In the genomic region with DNA sequence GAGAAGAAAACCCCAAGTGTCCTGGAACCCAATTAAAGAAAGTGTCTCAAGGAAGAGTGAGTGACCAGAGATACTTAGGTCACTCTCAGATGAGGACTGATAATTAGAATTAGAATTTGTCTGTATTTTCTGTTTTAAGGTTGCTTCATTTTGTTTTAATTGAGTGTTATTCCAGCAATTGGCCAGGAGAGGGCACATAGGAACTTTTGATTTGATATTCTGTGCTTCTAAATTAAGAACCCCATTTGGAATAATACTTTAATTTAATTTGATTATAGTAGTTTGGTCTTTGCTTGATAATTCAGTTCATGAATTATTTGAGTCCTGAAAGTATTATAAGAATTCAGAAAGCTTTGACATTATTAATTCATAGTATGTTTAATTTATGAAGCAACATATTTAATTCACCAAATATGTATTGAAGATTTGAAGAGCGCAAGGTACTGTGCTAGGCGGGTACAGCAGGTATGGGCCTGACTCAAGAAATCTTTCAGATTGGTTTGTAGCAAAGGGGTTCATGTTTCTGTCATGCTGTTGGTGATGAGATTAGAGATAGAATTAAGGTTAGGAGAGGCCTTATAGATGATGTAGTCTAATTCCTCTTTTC, we compare ENCODE assay signal across 1 cellular context.
TF ChIP-seq lines count a peak whose summit lies in the region.

No MANE protein-coding gene starts in this region.

TF ChIP-seq in GM12878, 131 proteins besides CTCF, POLR2A, EP300 and RAD21:
- TF ChIP-seq PML (IDR thresholded peaks at IDR 0.05; ENCODE audit: low read length) = no peak
- peak; percentile 47; the same call in 1 of the 2 replicates for TF ChIP-seq SMC3 (IDR thresholded peaks at IDR 0.05; ENCODE audit: borderline replicate concordance, low read length)
- no peak for TF ChIP-seq SIN3A (IDR thresholded peaks at IDR 0.05; ENCODE audit: low read depth, low read length)
- TF ChIP-seq, protein P1, sequence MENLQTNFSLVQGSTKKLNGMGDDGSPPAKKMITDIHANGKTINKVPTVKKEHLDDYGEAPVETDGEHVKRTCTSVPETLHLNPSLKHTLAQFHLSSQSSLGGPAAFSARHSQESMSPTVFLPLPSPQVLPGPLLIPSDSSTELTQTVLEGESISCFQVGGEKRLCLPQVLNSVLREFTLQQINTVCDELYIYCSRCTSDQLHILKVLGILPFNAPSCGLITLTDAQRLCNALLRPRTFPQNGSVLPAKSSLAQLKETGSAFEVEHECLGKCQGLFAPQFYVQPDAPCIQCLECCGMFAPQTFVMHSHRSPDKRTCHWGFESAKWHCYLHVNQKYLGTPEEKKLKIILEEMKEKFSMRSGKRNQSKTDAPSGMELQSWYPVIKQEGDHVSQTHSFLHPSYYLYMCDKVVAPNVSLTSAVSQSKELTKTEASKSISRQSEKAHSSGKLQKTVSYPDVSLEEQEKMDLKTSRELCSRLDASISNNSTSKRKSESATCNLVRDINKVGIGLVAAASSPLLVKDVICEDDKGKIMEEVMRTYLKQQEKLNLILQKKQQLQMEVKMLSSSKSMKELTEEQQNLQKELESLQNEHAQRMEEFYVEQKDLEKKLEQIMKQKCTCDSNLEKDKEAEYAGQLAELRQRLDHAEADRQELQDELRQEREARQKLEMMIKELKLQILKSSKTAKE (IDR thresholded peaks at IDR 0.05; ENCODE audit: low read depth, poor library complexity, severe bottlenecking) = no peak
